18 cellular contexts compared by ENCODE assay signal in genomic region chr15:64987136-64987535, GRCh38. TPM values are rescaled to one million over a fixed set of nuclear protein-coding genes. Genes with fewer than 3 reads are reported as not detected.
A peak's percentile ranks its signal among the peaks of the same experiment; 100 is the strongest.
DNase-seq lines count a peak whose midpoint lies in the region; ATAC-seq, FAIRE-seq and TF ChIP-seq lines count a peak whose summit lies in the region.
"Had no signal": no experiment of that assay in that cellular context is flagged by ENCODE, and none has a peak within 500 bp of the region (broad histone marks: within the 10 kb centered on the region; RNA-seq: fewer than 3 reads in every experiment).

No MANE protein-coding gene starts in this region.

- intact Hi-C loops in endothelial cell of umbilical vein (cut with micrococcal nuclease): loop anchor here (5.0 kb wide), 1 partner anchor 145 kb away; the partner anchor contains the start of gene PLEKHO2

- no peaks in the 10 kb centered on the region for H3K9me3 Mint-ChIP-seq in CD8-positive, alpha-beta memory T cell
- H3K9me3 Mint-ChIP-seq: activated CD4-positive, alpha-beta T cell treated with anti-CD3 and anti-CD28 coated beads, Interleukin-2, amount 10 ng/mL, durations not matched to agents 24 days and 14 days; activated T-helper 2 cell treated with anti-CD3 and anti-CD28 coated beads, Interferon-gamma antibody, Interleukin-2, Interleukin-4, amounts not matched to agents 10 μg/mL and 5 μg/mL and 100 μg/mL, durations not matched to agents 14 hours and 24 hours and 36 hours had no signal

- H4K20me1 ChIP-seq in endothelial cell of umbilical vein (replicated peaks; ENCODE audit: control insufficient read depth, extremely low read depth, insufficient read depth, low read length): no peaks in the 10 kb centered on the region

- H3K27ac Mint-ChIP-seq in CD8-positive, alpha-beta memory T cell: peak overlapping the region in 3 of 8 donors; percentile 11 to 97 (median 14)
- H3K27ac Mint-ChIP-seq: activated CD4-positive, alpha-beta T cell treated with anti-CD3 and anti-CD28 coated beads, Interleukin-2, amount 10 ng/mL, durations not matched to agents 24 days and 14 days; activated T-helper 2 cell treated with anti-CD3 and anti-CD28 coated beads, Interferon-gamma antibody, Interleukin-2, Interleukin-4, amounts not matched to agents 10 μg/mL and 5 μg/mL and 100 μg/mL, durations not matched to agents 14 hours and 24 hours and 36 hours had no signal

- H3K27ac ChIP-seq in CD8-positive, alpha-beta memory T cell (ENCODE audit: low read depth, low read length): no peak overlapping the region
- H3K27ac ChIP-seq in endothelial cell of umbilical vein (ENCODE audit: insufficient read depth, low read depth, low read length): no peak overlapping the region
- H3K27ac ChIP-seq in neutrophil: peak overlapping the region; percentile 97
- H3K27ac ChIP-seq: ovary had no signal

- no peaks in the 10 kb centered on the region for H3K36me3 ChIP-seq in CD8-positive, alpha-beta memory T cell (ENCODE audit: insufficient read depth, low read length)
- H3K36me3 ChIP-seq in endothelial cell of umbilical vein (ENCODE audit: control insufficient read depth in 2 of 2, extremely low read depth in 1 of 2, insufficient read depth in 2 of 2, low read length in 2 of 2) (peaks cover 0 to 4% of the 10 kb centered on the region in 2 experiments), neutrophil (peaks cover 12% of the 10 kb centered on the region)
- H3K36me3 ChIP-seq: ovary had no signal

- dilution Hi-C loops in endothelial cell of umbilical vein (cut with MboI; ENCODE audit: extremely low pct_ligation_motif_present, low sequenced_read_pairs): no loop called here

- peaks cover 24% of the 10 kb centered on the region for H3K4me1 ChIP-seq in CD8-positive, alpha-beta memory T cell (ENCODE audit: insufficient read depth, low read length)
- H3K4me1 ChIP-seq in endothelial cell of umbilical vein (ENCODE audit: control insufficient read depth, extremely low read depth, insufficient read depth, low read length): peaks cover 27% of the 10 kb centered on the region
- peaks cover 72 to 76% of the 10 kb centered on the region in 2 experiments for H3K4me1 ChIP-seq in neutrophil (ENCODE audit: control insufficient read depth in 1 of 2, insufficient read depth in 1 of 2, low read depth in 1 of 2, low read length in 1 of 2)

- ATAC-seq in HG02763 (IDR thresholded peaks at IDR 0.05; ENCODE audit: unreplicated experiment) (no peak), HG02885 (IDR thresholded peaks at IDR 0.05; ENCODE audit: poor library complexity, unreplicated experiment) (no peak)

- H3K9ac ChIP-seq in endothelial cell of umbilical vein (replicated peaks; ENCODE audit: extremely low read depth, insufficient read depth, low read length): no peak overlapping the region

- BruUV-seq in endothelial cell of umbilical vein (replicated peaks; lab: Mats Ljungman, UMichigan): no TSS peak

- no peaks in the 10 kb centered on the region for H3K9me3 ChIP-seq in CD8-positive, alpha-beta memory T cell (ENCODE audit: low read length)
- H3K9me3 ChIP-seq in endothelial cell of umbilical vein (replicated peaks; ENCODE audit: control insufficient read depth, insufficient read depth, low read length): no peaks in the 10 kb centered on the region
- H3K9me3 ChIP-seq in neutrophil: no peaks in the 10 kb centered on the region
- H3K9me3 ChIP-seq: ovary had no signal

- H3K4me3 ChIP-seq in CD8-positive, alpha-beta memory T cell (ENCODE audit: low read length): no peak overlapping the region
- H3K4me3 ChIP-seq in NB4 (ENCODE audit: low read depth, low read length) (peak overlapping the region; percentile 10), endothelial cell of umbilical vein (replicated peaks in 1 of 3; ENCODE audit: insufficient read depth in 1 of 3, low read depth in 1 of 3, low read length in 3 of 3) (no peak overlapping the region), neutrophil (ENCODE audit: low read depth in 1 of 2, low read length in 1 of 2) (peak overlapping the region in 1 of 2 experiments; percentile 98)
- H3K4me3 ChIP-seq: lung, ovary had no signal

- no peak overlapping the region for H3K4me2 ChIP-seq in endothelial cell of umbilical vein (ENCODE audit: insufficient read depth, low read length)

- no peak for DNase-seq in CD8-positive, alpha-beta memory T cell
- DNase-seq in NB4 (ENCODE audit: low read depth) (no peak), endothelial cell of umbilical vein (ENCODE audit: low read depth, low spot score) (no peak), dedifferentiated amniotic fluid mesenchymal stem cell (ENCODE audit: extremely low spot score) (no peak)
- DNase-seq: activated CD4-positive, alpha-beta T cell treated with anti-CD3 and anti-CD28 coated beads, Interleukin-2, amount 10 ng/mL, durations not matched to agents 24 days and 14 days; dorsolateral prefrontal cortex; NCI-H2107; NCI-H82; ovary; Right ventricle myocardium superior; T1000 had no signal

- peaks cover 0 to 32% (median 3%) of the 10 kb centered on the region in 3 donors for H3K36me3 Mint-ChIP-seq in CD8-positive, alpha-beta memory T cell

- H3K4me1 Mint-ChIP-seq in CD8-positive, alpha-beta memory T cell: peaks cover 37 to 64% (median 60%) of the 10 kb centered on the region in 3 donors

- TF ChIP-seq POLR2A in NB4 (IDR thresholded peaks at IDR 0.05; ENCODE audit: extremely low read depth, insufficient read length) (no peak), endothelial cell of umbilical vein (IDR thresholded peaks at IDR 0.05; ENCODE audit: low read depth, low read length) (no peak)

- H2AFZ ChIP-seq in endothelial cell of umbilical vein (ENCODE audit: low read depth, low read length): no peak overlapping the region

- H3K9me1 ChIP-seq in endothelial cell of umbilical vein (replicated peaks; ENCODE audit: control insufficient read depth, extremely low read depth, insufficient read depth, low read length): no peaks in the 10 kb centered on the region

- peak; percentile 24 for FAIRE-seq in endothelial cell of umbilical vein (lab: Jason Lieb, UNC)

- H3K4me3 Mint-ChIP-seq in CD8-positive, alpha-beta memory T cell: peak overlapping the region in 4 of 7 donors; percentile 17 to 40 (median 30)
- H3K4me3 Mint-ChIP-seq: activated CD4-positive, alpha-beta T cell treated with anti-CD3 and anti-CD28 coated beads, Interleukin-2, amount 10 ng/mL, durations not matched to agents 24 days and 14 days had no signal

- no peaks in the 10 kb centered on the region for H3K27me3 ChIP-seq in CD8-positive, alpha-beta memory T cell (ENCODE audit: insufficient read depth, low read length, poor library complexity, severe bottlenecking)
- H3K27me3 ChIP-seq in endothelial cell of umbilical vein (ENCODE audit: control insufficient read depth in 2 of 2, insufficient read depth in 2 of 2, low read length in 2 of 2): no peaks in the 10 kb centered on the region
- no peaks in the 10 kb centered on the region for H3K27me3 ChIP-seq in neutrophil
- H3K27me3 ChIP-seq: dorsolateral prefrontal cortex, ovary had no signal

- TF ChIP-seq CTCF in NB4 (IDR thresholded peaks at IDR 0.05; ENCODE audit: low read depth, low read length): no peak
- no peak for TF ChIP-seq CTCF in endothelial cell of umbilical vein (IDR thresholded peaks at IDR 0.05; ENCODE audit: extremely low read depth in 1 of 2, insufficient read depth in 1 of 2, low read depth in 1 of 2, low read length in 2 of 2)
- no peak for TF ChIP-seq CTCF in neutrophil (IDR thresholded peaks at IDR 0.05)

- H3K27me3 Mint-ChIP-seq in CD8-positive, alpha-beta memory T cell: no peaks in the 10 kb centered on the region
- H3K27me3 Mint-ChIP-seq: activated CD4-positive, alpha-beta T cell treated with anti-CD3 and anti-CD28 coated beads, Interleukin-2, amount 10 ng/mL, durations not matched to agents 24 days and 14 days had no signal

- POLR2A ChIA-PET in CD8-positive, alpha-beta memory T cell (lab: Charles Lee): no interaction called here
- POLR2A ChIA-PET in endothelial cell of umbilical vein (lab: Charles Lee): no interaction called here

- H3K79me2 ChIP-seq in endothelial cell of umbilical vein (ENCODE audit: control insufficient read depth, insufficient read depth, low read length): peaks cover 32% of the 10 kb centered on the region

- CTCF ChIA-PET in CD8-positive, alpha-beta memory T cell (lab: Charles Lee): no interaction called here
- CTCF ChIA-PET in endothelial cell of umbilical vein (lab: Charles Lee): interaction anchor here (0.6 kb wide), 1 partner anchor 18 kb away, joined by 3 read pairs; no protein-coding TSS in a partner anchor

RNA-seq across cellular contexts. Expression of gene SPG21, which starts 2.6 kb away (rescaled TPM):
- 10 to 100 TPM; 66.3 to 67.4 TPM for total RNA-seq in CD8-positive, alpha-beta memory T cell
- polyA plus RNA-seq in CD8-positive, alpha-beta memory T cell: 118 TPM
- 75.3 and 82.5 TPM in 2 replicates for total RNA-seq in endothelial cell of umbilical vein
- polyA plus RNA-seq in endothelial cell of umbilical vein: 54.9 and 70.2 TPM in 2 replicates
- 57.2 and 61.4 TPM in 2 replicates for polyA plus RNA-seq in endothelial cell of umbilical vein (2011; cell fraction: cytosol; rRNA removed)
- polyA plus RNA-seq in endothelial cell of umbilical vein (2011; cell fraction: nucleus; rRNA removed): 42.6 and 43.4 TPM in 2 replicates
- polyA plus RNA-seq in endothelial cell of umbilical vein (2012): 63.1 and 73.1 TPM in 2 replicates
- polyA minus RNA-seq in endothelial cell of umbilical vein: 49.2 and 51.4 TPM in 2 replicates
- polyA minus RNA-seq in endothelial cell of umbilical vein (2011; cell fraction: cytosol; rRNA and poly(A)+ RNA removed): 42.6 TPM
- 41.6 and 45.6 TPM in 2 replicates for polyA minus RNA-seq in endothelial cell of umbilical vein (2011; cell fraction: nucleus; rRNA and poly(A)+ RNA removed)

RNA-seq across cellular contexts. Expression of gene MTFMT, which starts 42.3 kb away (rescaled TPM):
- total RNA-seq in CD8-positive, alpha-beta memory T cell: 10 to 100 TPM; 22.7 to 24.3 TPM
- polyA plus RNA-seq in CD8-positive, alpha-beta memory T cell: 20.2 TPM
- total RNA-seq in endothelial cell of umbilical vein: 13.6 and 20.4 TPM in 2 replicates
- 5.3 and 7.5 TPM in 2 replicates for polyA plus RNA-seq in endothelial cell of umbilical vein
- 6.5 and 7.5 TPM in 2 replicates for polyA plus RNA-seq in endothelial cell of umbilical vein (2011; cell fraction: cytosol; rRNA removed)
- polyA plus RNA-seq in endothelial cell of umbilical vein (2011; cell fraction: nucleus; rRNA removed): 4.2 and 5.6 TPM in 2 replicates
- polyA plus RNA-seq in endothelial cell of umbilical vein (2012): 10.0 and 12.4 TPM in 2 replicates
- 5.0 and 5.6 TPM in 2 replicates for polyA minus RNA-seq in endothelial cell of umbilical vein
- 14.2 TPM for polyA minus RNA-seq in endothelial cell of umbilical vein (2011; cell fraction: cytosol; rRNA and poly(A)+ RNA removed)
- 4.3 and 4.9 TPM in 2 replicates for polyA minus RNA-seq in endothelial cell of umbilical vein (2011; cell fraction: nucleus; rRNA and poly(A)+ RNA removed)

RNA-seq across cellular contexts. Expression of gene SLC51B, which starts 58.1 kb away (rescaled TPM):
- total RNA-seq in CD8-positive, alpha-beta memory T cell: not detected
- not detected for polyA plus RNA-seq in CD8-positive, alpha-beta memory T cell
- total RNA-seq in endothelial cell of umbilical vein: not detected in 2 replicates
- polyA plus RNA-seq in endothelial cell of umbilical vein: not detected in 2 replicates
- polyA plus RNA-seq in endothelial cell of umbilical vein (2011; cell fraction: cytosol; rRNA removed): not detected in 2 replicates
- polyA plus RNA-seq in endothelial cell of umbilical vein (2011; cell fraction: nucleus; rRNA removed): not detected in 2 replicates
- polyA plus RNA-seq in endothelial cell of umbilical vein (2012): not detected in 2 replicates
- polyA minus RNA-seq in endothelial cell of umbilical vein: not detected in 2 replicates
- not detected for polyA minus RNA-seq in endothelial cell of umbilical vein (2011; cell fraction: cytosol; rRNA and poly(A)+ RNA removed)
- polyA minus RNA-seq in endothelial cell of umbilical vein (2011; cell fraction: nucleus; rRNA and poly(A)+ RNA removed): not detected in 2 replicates
- total RNA-seq: activated CD4-positive, alpha-beta T cell treated with anti-CD3 and anti-CD28 coated beads, Interleukin-2, amount 10 ng/mL, durations not matched to agents 24 days and 14 days; activated T-helper 2 cell treated with anti-CD3 and anti-CD28 coated beads, Interferon-gamma antibody, Interleukin-2, Interleukin-4, amounts not matched to agents 10 μg/mL and 5 μg/mL and 100 μg/mL, durations not matched to agents 14 hours and 24 hours and 36 hours; dorsolateral prefrontal cortex; M059J; Right ventricle myocardium superior had no signal
- polyA plus RNA-seq: BJ had no signal
